18 cellular contexts compared by ENCODE assay signal in the genomic region with DNA sequence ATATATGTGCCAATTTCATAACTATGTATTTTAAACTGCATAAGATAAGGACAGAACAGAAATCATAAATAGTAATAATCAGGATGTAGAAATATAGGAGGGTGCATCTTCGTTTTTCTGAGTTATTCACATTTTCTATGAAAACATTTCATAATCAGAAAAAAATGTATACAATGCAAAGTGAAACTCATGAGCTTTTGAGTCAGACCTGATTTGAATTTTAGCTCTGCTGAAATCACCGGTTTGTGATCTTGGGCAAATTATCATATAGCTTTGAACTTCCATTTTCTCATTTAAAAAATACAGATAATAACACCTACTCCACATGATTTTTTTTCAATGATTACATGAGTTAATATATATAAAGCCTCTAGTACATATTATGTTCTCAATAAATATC.
A peak's percentile ranks its signal among the peaks of the same experiment; 100 is the strongest.
DNase-seq lines count a peak whose midpoint lies in the region; ATAC-seq, FAIRE-seq and TF ChIP-seq lines count a peak whose summit lies in the region.
"Had no signal": no experiment of that assay in that cellular context is flagged by ENCODE, and none has a peak within 500 bp of the region (broad histone marks: within the 10 kb centered on the region; RNA-seq: fewer than 3 reads in every experiment).

No MANE protein-coding gene starts in this region.

- ATAC-seq in GM23338 = no peak
- no peak for ATAC-seq in PC-3

- no peaks in the 10 kb centered on the region for H3K23me2 ChIP-seq in H1 (ENCODE audit: low read depth, low read length)

- H3K27me3 Mint-ChIP-seq in GM23338 (ENCODE audit: insufficient read depth, low read depth, poor library complexity) = peaks cover 1% of the 10 kb centered on the region
- H3K27me3 Mint-ChIP-seq: CD4-positive, CD25-positive, alpha-beta regulatory T cell had no signal

- H3K56ac ChIP-seq in H1 (replicated peaks; ENCODE audit: insufficient read length, low read depth, low read length) = no peak overlapping the region

- H3K27ac ChIP-seq in GM23338 (ENCODE audit: low read depth) (no peak overlapping the region), OCI-LY3 (ENCODE audit: low read length) (peak overlapping the region; percentile 89), H1 (ENCODE audit: low read depth, low read length) (no peak overlapping the region), neuronal stem cell (replicated peaks; ENCODE audit: low read length) (no peak overlapping the region), OCI-LY7 (ENCODE audit: low read depth, low read length, poor library complexity, severe bottlenecking) (no peak overlapping the region), PC-3 (ENCODE audit: low read length) (no peak overlapping the region)
- H3K27ac ChIP-seq: RWPE1, SJSA1 had no signal

- no peak overlapping the region for H3K27ac Mint-ChIP-seq in GM23338
- H3K27ac Mint-ChIP-seq: B cell; CD4-positive, CD25-positive, alpha-beta regulatory T cell had no signal

- H4K8ac ChIP-seq in H1 (ENCODE audit: extremely low read depth, insufficient read depth, low read length) (no peak overlapping the region), neuronal stem cell (ENCODE audit: low read depth, low read length) (no peak overlapping the region)

- DNase-seq in GM23338 (ENCODE audit: low spot score) (no peak), H1 (ENCODE audit: low read depth in 1 of 2, low spot score in 2 of 2) (no peak), neuronal stem cell (ENCODE audit: low spot score) (no peak), OCI-LY7 (ENCODE audit: low spot score) (no peak), GM19239 (ENCODE audit: insufficient read length, low spot score) (no peak), cardiac septum (ENCODE audit: low spot score) (no peak), PC-3 (no peak)
- DNase-seq: CD4-positive, CD25-positive, alpha-beta regulatory T cell; NCI-H1436; NCI-H2029; NCI-H2171 treated with DMSO at 0.1 percent for 48 hours; NCI-H446 treated with DMSO at 0.1 percent for 48 hours; NK-92 treated with Interleukin-12 subunit alpha and Interleukin-12 subunit beta, amount 100 ng/mL, for 24 hours; SW 1271 had no signal

- H2AFZ ChIP-seq in GM23338 (peak overlapping the region; percentile 97; the same call in 1 of the 2 replicates), OCI-LY3 (ENCODE audit: low read depth, low read length) (peak overlapping the region; percentile 80), H1 (ENCODE audit: low read length) (peak overlapping the region; percentile 97; the same call in 1 of the 2 replicates), neuronal stem cell (ENCODE audit: low read length) (peak overlapping the region; percentile 76), OCI-LY7 (ENCODE audit: low read length) (no peak overlapping the region), PC-3 (ENCODE audit: low read length) (no peak overlapping the region)

- H4K5ac ChIP-seq in H1 (ENCODE audit: insufficient read length, low read depth, low read length) = no peak overlapping the region

- H3K4me2 ChIP-seq in GM23338 (no peak overlapping the region), OCI-LY3 (ENCODE audit: low read length) (peak overlapping the region; percentile 79), H1 (ENCODE audit: insufficient read depth in 1 of 2, low read depth in 2 of 2, low read length in 2 of 2) (no peak overlapping the region), neuronal stem cell (ENCODE audit: insufficient read depth, low read length, poor library complexity, severe bottlenecking) (no peak overlapping the region), OCI-LY7 (ENCODE audit: low read length) (no peak overlapping the region), PC-3 (ENCODE audit: low read length) (no peak overlapping the region)

- no peaks in the 10 kb centered on the region for H3K79me2 ChIP-seq in GM23338 (replicated peaks; ENCODE audit: insufficient read depth)
- no peaks in the 10 kb centered on the region for H3K79me2 ChIP-seq in OCI-LY3 (ENCODE audit: low read length)
- no peaks in the 10 kb centered on the region for H3K79me2 ChIP-seq in H1 (ENCODE audit: control insufficient read depth in 1 of 2, insufficient read depth in 2 of 2, low read length in 2 of 2)
- H3K79me2 ChIP-seq in OCI-LY7 (ENCODE audit: insufficient read depth, low read depth, low read length) = no peaks in the 10 kb centered on the region
- no peaks in the 10 kb centered on the region for H3K79me2 ChIP-seq in PC-3 (ENCODE audit: low read length)

- TF ChIP-seq EP300 in H1 (IDR thresholded peaks at IDR 0.05; ENCODE audit: borderline replicate concordance in 1 of 2, low read depth in 2 of 2, low read length in 2 of 2) = no peak

- H4K91ac ChIP-seq in H1 (replicated peaks; ENCODE audit: insufficient read length, low read length) (no peak overlapping the region), neuronal stem cell (ENCODE audit: low read depth, low read length, poor library complexity) (no peak overlapping the region)

- H3K79me1 ChIP-seq in H1 (ENCODE audit: low read depth, low read length) = no peaks in the 10 kb centered on the region
- no peaks in the 10 kb centered on the region for H3K79me1 ChIP-seq in neuronal stem cell (ENCODE audit: low read depth, low read length)

- BruUV-seq in OCI-LY7 (replicated peaks; lab: Mats Ljungman, UMichigan) (no TSS peak), PC-3 (replicated peaks; lab: Mats Ljungman, UMichigan) (no TSS peak)

- H2BK5ac ChIP-seq in H1 (ENCODE audit: low read depth, low read length) (no peak overlapping the region), neuronal stem cell (ENCODE audit: low read length) (no peak overlapping the region)

- H3F3A ChIP-seq in GM23338 (replicated peaks; ENCODE audit: low read depth) (no peaks in the 10 kb centered on the region), PC-3 (ENCODE audit: low read length, unreplicated experiment) (no peaks in the 10 kb centered on the region)

- H3K9me2 ChIP-seq in GM23338 (ENCODE audit: insufficient read depth) (peaks cover 16% of the 10 kb centered on the region), OCI-LY7 (ENCODE audit: insufficient read depth, low read length) (no peaks in the 10 kb centered on the region), PC-3 (replicated peaks; ENCODE audit: low read length) (0 out of 2 replicates have a peak, but pooled peaks cover 5% of the 10 kb centered on the region)

- H3K9ac ChIP-seq in OCI-LY3 (ENCODE audit: low read length) (peak overlapping the region; percentile 73), H1 (replicated peaks in 1 of 4; ENCODE audit: extremely low read depth in 1 of 4, low read depth in 3 of 4, low read length in 3 of 4) (no peak overlapping the region), neuronal stem cell (ENCODE audit: low read depth, low read length, poor library complexity) (no peak overlapping the region), PC-3 (ENCODE audit: low read length) (no peak overlapping the region)

- CTCF ChIA-PET in H1 (lab: Charles Lee; ENCODE audit: partially characterized antibody) = interaction anchor here (1.1 to 2.1 kb wide), 2 partner anchors 10 to 48 kb away, joined by 3 to 11 read pairs; no protein-coding TSS in a partner anchor
- CTCF ChIA-PET in OCI-LY7 (lab: Charles Lee; ENCODE audit: unreplicated experiment) = no interaction called here
- CTCF ChIA-PET in PC-3 (lab: Charles Lee) = interaction anchor here (0.6 kb wide), 1 partner anchor 140 kb away, joined by 3 read pairs; no protein-coding TSS in a partner anchor

- TF ChIP-seq POLR2A in H1 (IDR thresholded peaks at IDR 0.05; ENCODE audit: control extremely low read depth in 1 of 2, low read depth in 2 of 2, low read length in 2 of 2) = no peak

- H3K9me3 ChIP-seq in OCI-LY3 (ENCODE audit: insufficient read depth, low read length) = no peaks in the 10 kb centered on the region
- no peaks in the 10 kb centered on the region; a peak in 1 of 4 replicates for H3K9me3 ChIP-seq in H1 (ENCODE audit: insufficient read depth in 2 of 2, low read depth in 1 of 2, low read length in 1 of 2)
- H3K9me3 ChIP-seq in neuronal stem cell (replicated peaks in 1 of 2; ENCODE audit: control insufficient read depth in 2 of 2, insufficient read depth in 1 of 2, low read depth in 1 of 2, low read length in 2 of 2) = no peaks in the 10 kb centered on the region
- H3K9me3 ChIP-seq in OCI-LY7 (ENCODE audit: low read length) = no peaks in the 10 kb centered on the region
- H3K9me3 ChIP-seq in PC-3 (ENCODE audit: low read length) = no peaks in the 10 kb centered on the region
- H3K9me3 ChIP-seq: SJSA1 had no signal

- H3K27me3 ChIP-seq in GM23338 (ENCODE audit: insufficient read depth) (no peaks in the 10 kb centered on the region), OCI-LY3 (ENCODE audit: low read depth, low read length) (no peaks in the 10 kb centered on the region), H1 (replicated peaks in 1 of 4; ENCODE audit: control insufficient read depth in 3 of 4, extremely low read depth in 1 of 4, insufficient read depth in 3 of 4, low read length in 3 of 4) (no peaks in the 10 kb centered on the region), neuronal stem cell (ENCODE audit: control insufficient read depth in 3 of 3, insufficient read depth in 3 of 3, low read depth in 1 of 3, low read length in 3 of 3) (no peaks in the 10 kb centered on the region), PC-3 (ENCODE audit: low read length) (no peaks in the 10 kb centered on the region)
- H3K27me3 ChIP-seq: SJSA1 had no signal

- H3K4ac ChIP-seq in H1 (replicated peaks; ENCODE audit: insufficient read length, low read depth, low read length) (no peak overlapping the region), neuronal stem cell (ENCODE audit: low read length) (no peak overlapping the region)

- H3K4me1 Mint-ChIP-seq in GM23338 = peaks cover 15% of the 10 kb centered on the region
- H3K4me1 Mint-ChIP-seq: B cell; CD4-positive, CD25-positive, alpha-beta regulatory T cell had no signal

- TF ChIP-seq RAD21 in H1 (IDR thresholded peaks at IDR 0.05 in 1 of 2, conservative IDR thresholded peaks at IDR 0.05 in 1 of 2; ENCODE audit: low read depth in 2 of 2, low read length in 2 of 2) = no peak

- H2BK20ac ChIP-seq in H1 (ENCODE audit: low read length) = no peak overlapping the region

- peaks cover 13% of the 10 kb centered on the region; the same call in 1 of the 2 replicates for H3K4me1 ChIP-seq in GM23338 (ENCODE audit: insufficient read depth)
- peaks cover 37% of the 10 kb centered on the region for H3K4me1 ChIP-seq in OCI-LY3 (ENCODE audit: low read length)
- H3K4me1 ChIP-seq in H1 (replicated peaks in 1 of 4; ENCODE audit: control insufficient read depth in 3 of 4, insufficient read depth in 4 of 4, low read length in 3 of 4) = no peaks in the 10 kb centered on the region; a peak in 2 of 7 replicates
- peaks cover 0 to 10% of the 10 kb centered on the region in 2 donors for H3K4me1 ChIP-seq in neuronal stem cell (ENCODE audit: control insufficient read depth in 2 of 2, insufficient read depth in 1 of 2, low read depth in 1 of 2, low read length in 2 of 2)
- H3K4me1 ChIP-seq in OCI-LY7 (ENCODE audit: insufficient read depth, low read length, poor library complexity, severe bottlenecking) = no peaks in the 10 kb centered on the region
- peaks cover under 1% of the 10 kb centered on the region; the same call in 1 of the 2 replicates for H3K4me1 ChIP-seq in PC-3 (ENCODE audit: insufficient read depth, low read length)
- H3K4me1 ChIP-seq: SJSA1 had no signal

- H2BK15ac ChIP-seq in H1 (ENCODE audit: low read length) = no peak overlapping the region
- no peak overlapping the region for H2BK15ac ChIP-seq in neuronal stem cell (ENCODE audit: low read length)

- H3K14ac ChIP-seq in H1 (ENCODE audit: insufficient read length) (no peak overlapping the region), neuronal stem cell (ENCODE audit: low read length) (no peak overlapping the region)

- no peak for FAIRE-seq in H1 (lab: Jason Lieb, UNC)
- no peak for FAIRE-seq in GM19239 (lab: Jason Lieb, UNC)

- H3K9me3 Mint-ChIP-seq in GM23338 = no peaks in the 10 kb centered on the region

- no peak overlapping the region for H3K23ac ChIP-seq in H1 (ENCODE audit: insufficient read length)
- H3K23ac ChIP-seq in neuronal stem cell (ENCODE audit: low read depth, low read length, poor library complexity) = no peak overlapping the region

- POLR2A ChIA-PET in H1 (lab: Charles Lee; ENCODE audit: partially characterized antibody) (interaction anchor here (0.9 to 1.7 kb wide), 2 partner anchors 23 to 32 kb away, joined by 3 to 4 read pairs; no protein-coding TSS in a partner anchor), OCI-LY7 (lab: Charles Lee) (no interaction called here), PC-3 (lab: Charles Lee; ENCODE audit: unreplicated experiment) (no interaction called here)

- TF ChIP-seq CTCF in GM23338 (conservative IDR thresholded peaks at IDR 0.05; ENCODE audit: low read depth in 2 of 2) (no peak), OCI-LY3 (IDR thresholded peaks at IDR 0.05; ENCODE audit: low read depth, low read length) (no peak), H1 (IDR thresholded peaks at IDR 0.05; ENCODE audit: control extremely low read depth in 1 of 3, insufficient read depth in 1 of 3, low read depth in 1 of 3, low read length in 3 of 3) (no peak), OCI-LY7 (conservative IDR thresholded peaks at IDR 0.05; ENCODE audit: low read length) (no peak), PC-3 (conservative IDR thresholded peaks at IDR 0.05; ENCODE audit: low read depth, low read length) (no peak)

- H4K20me1 ChIP-seq in GM23338 (replicated peaks; ENCODE audit: insufficient read depth) (no peaks in the 10 kb centered on the region), OCI-LY3 (ENCODE audit: insufficient read depth, low read length) (no peaks in the 10 kb centered on the region), H1 (replicated peaks in 1 of 2; ENCODE audit: control insufficient read depth in 1 of 2, insufficient read depth in 2 of 2, low read length in 2 of 2) (no peaks in the 10 kb centered on the region), OCI-LY7 (ENCODE audit: insufficient read depth, low read length) (no peaks in the 10 kb centered on the region), PC-3 (ENCODE audit: low read length) (no peaks in the 10 kb centered on the region)

- 51% methylated on average over 2 of the region's 2 CpGs; no CpG with 5 or more reads in 1 of the 2 experiments for WGBS in H1 (ENCODE audit: extremely low coverage in 1 of 2, insufficient coverage in 1 of 2, insufficient read length in 1 of 2, insufficient replicate concordance in 2 of 2, low coverage in 1 of 2, low lambda C conversion rate in 2 of 2, missing lambda C conversion rate in 1 of 2), 2 experiments
- WGBS in neuronal stem cell (ENCODE audit: extremely low coverage in 2 of 2, insufficient read length in 2 of 2, insufficient replicate concordance in 1 of 2), 2 donors = no CpG with 5 or more reads among the region's 2 CpGs

- H3K4me3 Mint-ChIP-seq in GM23338 = no peak overlapping the region
- H3K4me3 Mint-ChIP-seq: B cell; CD4-positive, CD25-positive, alpha-beta regulatory T cell had no signal

- no peak overlapping the region for H3K18ac ChIP-seq in H1 (ENCODE audit: extremely low read depth, low read length)
- H3K18ac ChIP-seq in neuronal stem cell (ENCODE audit: low read length) = no peak overlapping the region

- no peaks in the 10 kb centered on the region for H3K36me3 Mint-ChIP-seq in GM23338 (ENCODE audit: low read depth)
- H3K36me3 Mint-ChIP-seq: CD4-positive, CD25-positive, alpha-beta regulatory T cell had no signal

- intact Hi-C loops in OCI-LY7 (cut with micrococcal nuclease; ENCODE audit: unreplicated experiment) = no loop called here
- intact Hi-C loops in cardiac septum (cut with DNase I) = no loop called here
- intact Hi-C loops in PC-3 (cut with micrococcal nuclease) = no loop called here

- H2AK5ac ChIP-seq in H1 (ENCODE audit: low read depth, low read length) = no peak overlapping the region
- no peak overlapping the region for H2AK5ac ChIP-seq in neuronal stem cell (ENCODE audit: low read depth, low read length)

- H3K36me3 ChIP-seq in GM23338 (ENCODE audit: insufficient read depth) (no peaks in the 10 kb centered on the region), OCI-LY3 (replicated peaks; ENCODE audit: low read depth, low read length) (no peaks in the 10 kb centered on the region), H1 (ENCODE audit: control insufficient read depth in 2 of 4, insufficient read depth in 4 of 4, low read length in 3 of 4) (no peaks in the 10 kb centered on the region), neuronal stem cell (replicated peaks in 1 of 2; ENCODE audit: control insufficient read depth in 2 of 2, insufficient read depth in 2 of 2, low read length in 2 of 2) (no peaks in the 10 kb centered on the region), OCI-LY7 (ENCODE audit: insufficient read depth, low read length) (no peaks in the 10 kb centered on the region), PC-3 (ENCODE audit: low read depth, low read length) (no peaks in the 10 kb centered on the region)
- H3K36me3 ChIP-seq: SJSA1 had no signal

- H3K4me3 ChIP-seq in GM23338 (no peak overlapping the region), OCI-LY3 (ENCODE audit: low read length) (peak overlapping the region; percentile 63), H1 (ENCODE audit: extremely low read depth in 1 of 4, insufficient read depth in 2 of 4, low read depth in 3 of 4, low read length in 4 of 4) (no peak overlapping the region), neuronal stem cell (ENCODE audit: low read length in 2 of 2) (no peak overlapping the region), OCI-LY7 (ENCODE audit: low read depth, low read length, poor library complexity, severe bottlenecking) (no peak overlapping the region), PC-3 (ENCODE audit: low read length) (no peak overlapping the region)
- H3K4me3 ChIP-seq: SJSA1 had no signal

- H2BK120ac ChIP-seq in H1 (replicated peaks; ENCODE audit: low read depth, low read length) = no peak overlapping the region
- H2BK120ac ChIP-seq in neuronal stem cell (ENCODE audit: low read depth, low read length) = no peak overlapping the region

- no peak overlapping the region for H2BK12ac ChIP-seq in H1 (ENCODE audit: low read depth, low read length)
- no peak overlapping the region for H2BK12ac ChIP-seq in neuronal stem cell (ENCODE audit: low read length)

Comparison
In these comparisons a context has a peak if more than half of its experiments do, and no peak if none do; other contexts are left out.
1. H2AFZ ChIP-seq: peak in GM23338 (single experiment), OCI-LY3 (single experiment), H1 (single experiment) and neuronal stem cell (single experiment); none in OCI-LY7 (single experiment) and PC-3 (single experiment).